Comparison of ENCODE assay signal across 9 cellular contexts in genomic region chr10:69479737-69480412, GRCh38. TPM values are rescaled to one million over a fixed set of nuclear protein-coding genes. Genes with fewer than 3 reads are reported as not detected.
DNase-seq lines count a peak whose midpoint lies in the region; ATAC-seq lines count a peak whose summit lies in the region.
"Had no signal": no experiment of that assay in that cellular context is flagged by ENCODE, and none has a peak within 500 bp of the region (broad histone marks: within the 10 kb centered on the region; RNA-seq: fewer than 3 reads in every experiment).

No MANE protein-coding gene starts in this region.

- H3K27me3 ChIP-seq in MG63, result no peaks in the 10 kb centered on the region

- peaks cover 39% of the 10 kb centered on the region for H3K4me1 ChIP-seq in mesodermal cell (ENCODE audit: control insufficient read depth, insufficient read depth, low read length, poor library complexity, severe bottlenecking)

- peak overlapping the region; percentile 90 for H3K27ac Mint-ChIP-seq in dendritic cell treated with granulocyte-macrophage colony-stimulating factor and Interleukin-4, amounts not matched to agents 40 ng/mL and 50 ng/mL, for 4 days
- H3K27ac Mint-ChIP-seq: immature natural killer cell had no signal

- H3K36me3 ChIP-seq in MG63 (no peaks in the 10 kb centered on the region), mesodermal cell (ENCODE audit: control insufficient read depth, insufficient read depth, low read length) (no peaks in the 10 kb centered on the region)

- no peak overlapping the region for H3K4me3 Mint-ChIP-seq in dendritic cell treated with granulocyte-macrophage colony-stimulating factor and Interleukin-4, amounts not matched to agents 40 ng/mL and 50 ng/mL, for 4 days
- H3K4me3 Mint-ChIP-seq: immature natural killer cell had no signal

- ATAC-seq in GM21528 (IDR thresholded peaks at IDR 0.05; ENCODE audit: low FRiP score, unreplicated experiment), result no peak

- peak; percentile 50 for DNase-seq in MG63
- peak in 7 of 49 donors; percentile 32 to 67 (median 54) for DNase-seq in substantia nigra (lab: John Stamatoyannopoulos, UW)
- DNase-seq in NCI-H524 (lab: John Stamatoyannopoulos, UW), result no peak
- no peak for DNase-seq in activated CD4-positive, alpha-beta T cell treated with anti-CD3 and anti-CD28 coated beads, Interleukin-2, amount 50 U/mL, for 4 hours
- DNase-seq in effector CD8-positive, alpha-beta T cell (lab: John Stamatoyannopoulos, UW), result no peak
- DNase-seq: immature natural killer cell had no signal

- peaks cover 26% of the 10 kb centered on the region for H3K36me3 Mint-ChIP-seq in dendritic cell treated with granulocyte-macrophage colony-stimulating factor and Interleukin-4, amounts not matched to agents 40 ng/mL and 50 ng/mL, for 4 days (ENCODE audit: low read depth)

- peak overlapping the region; percentile 79 for H3K27ac ChIP-seq in mesodermal cell (ENCODE audit: low read depth, low read length, severe bottlenecking)
- H3K27ac ChIP-seq in substantia nigra (ENCODE audit: low read depth, low read length, poor library complexity, severe bottlenecking), result peak overlapping the region; percentile 78

- H3K27me3 Mint-ChIP-seq in dendritic cell treated with granulocyte-macrophage colony-stimulating factor and Interleukin-4, amounts not matched to agents 40 ng/mL and 50 ng/mL, for 4 days, result peaks cover 5% of the 10 kb centered on the region

- no peaks in the 10 kb centered on the region for H3K9me3 ChIP-seq in MG63
- H3K9me3 ChIP-seq in mesodermal cell (ENCODE audit: control insufficient read depth, low read length), result no peaks in the 10 kb centered on the region

- peaks cover 72% of the 10 kb centered on the region for H3K4me1 Mint-ChIP-seq in dendritic cell treated with granulocyte-macrophage colony-stimulating factor and Interleukin-4, amounts not matched to agents 40 ng/mL and 50 ng/mL, for 4 days (ENCODE audit: low read depth)
- H3K4me1 Mint-ChIP-seq: immature natural killer cell had no signal

- no peaks in the 10 kb centered on the region for H3K9me3 Mint-ChIP-seq in dendritic cell treated with granulocyte-macrophage colony-stimulating factor and Interleukin-4, amounts not matched to agents 40 ng/mL and 50 ng/mL, for 4 days
- H3K9me3 Mint-ChIP-seq: immature natural killer cell had no signal

- H3K4me3 ChIP-seq in MG63 (no peak overlapping the region), mesodermal cell (ENCODE audit: extremely low read depth, insufficient read depth, low read length, poor library complexity, severe bottlenecking) (no peak overlapping the region)

- 94 to 100% methylated on average over 1 of the region's 2 CpGs for WGBS in mesodermal cell (ENCODE audit: insufficient coverage in 2 of 2), 2 experiments

- intact Hi-C loops in dendritic cell treated with granulocyte-macrophage colony-stimulating factor and Interleukin-4, amounts not matched to agents 40 ng/mL and 50 ng/mL, for 4 days (cut with micrococcal nuclease), result no loop called here

RNA-seq across cellular contexts. Expression of gene TSPAN15, which starts 28.6 kb away (rescaled TPM):
- 7.5 TPM in 2 replicates for total RNA-seq in MG63 (2014; rRNA removed; shearing (Covaris generic); ENCODE audit: low replicate concordance)
- 34.0 TPM for polyA plus RNA-seq in mesodermal cell (2013, experiment 1 of 2)
- 30.0 TPM for polyA plus RNA-seq in mesodermal cell (2013, experiment 2 of 2)
